Comparison of ENCODE assay signal across 28 cellular contexts in genomic region chr7:85175217-85175616, GRCh38. TPM values are rescaled to one million over a fixed set of nuclear protein-coding genes. Genes with fewer than 3 reads are reported as not detected.
DNase-seq lines count a peak whose midpoint lies in the region; ATAC-seq and TF ChIP-seq lines count a peak whose summit lies in the region.
"Had no signal": no experiment of that assay in that cellular context is flagged by ENCODE, and none has a peak within 500 bp of the region (broad histone marks: within the 10 kb centered on the region; RNA-seq: fewer than 3 reads in every experiment).

No MANE protein-coding gene starts in this region.

- no TSS peak for BruUV-seq in mammary epithelial cell (replicated peaks; lab: Mats Ljungman, UMichigan)
- BruUV-seq in MCF 10A (replicated peaks; lab: Mats Ljungman, UMichigan), result no TSS peak

- dilution Hi-C loops in mammary epithelial cell (cut with HindIII; ENCODE audit: low sequenced_read_pairs), result no loop called here

- no peaks in the 10 kb centered on the region for H3K79me2 ChIP-seq in mammary epithelial cell (ENCODE audit: insufficient read depth, low read length)

- H3K9me3 Mint-ChIP-seq in MCF 10A (ENCODE audit: unreplicated experiment), result peaks cover 8% of the 10 kb centered on the region

- no peak overlapping the region for H3K4me3 Mint-ChIP-seq in MCF 10A (ENCODE audit: unreplicated experiment)
- H3K4me3 Mint-ChIP-seq: CD4-positive, CD25-positive, alpha-beta regulatory T cell had no signal

- H3K4me3 ChIP-seq in mammary epithelial cell (replicated peaks in 1 of 3; ENCODE audit: insufficient read depth in 1 of 3, low read depth in 2 of 3, low read length in 3 of 3), result no peak overlapping the region
- no peak overlapping the region for H3K4me3 ChIP-seq in fibroblast of pulmonary artery (replicated peaks; ENCODE audit: low read depth, low read length)
- H3K4me3 ChIP-seq: GM12878 had no signal

- H3K9me3 ChIP-seq in mammary epithelial cell (replicated peaks; ENCODE audit: insufficient read depth, low read length), result peaks cover 10% of the 10 kb centered on the region
- H3K9me3 ChIP-seq: BE2C had no signal

- no peaks in the 10 kb centered on the region for H3K27me3 ChIP-seq in mammary epithelial cell (ENCODE audit: insufficient read depth, low read length)
- H3K27me3 ChIP-seq: BE2C had no signal

- H3K27ac Mint-ChIP-seq in MCF 10A (ENCODE audit: low read depth, unreplicated experiment), result no peak overlapping the region
- H3K27ac Mint-ChIP-seq: CD4-positive, CD25-positive, alpha-beta regulatory T cell had no signal

- no peak overlapping the region for H3K9ac ChIP-seq in mammary epithelial cell (ENCODE audit: insufficient read depth, low read length)

- H4K20me1 ChIP-seq in mammary epithelial cell (ENCODE audit: insufficient read depth, low read length), result no peaks in the 10 kb centered on the region

- no peak overlapping the region for H3K27ac ChIP-seq in mammary epithelial cell (ENCODE audit: insufficient read depth, low read depth, low read length)
- H3K27ac ChIP-seq: 22Rv1, RWPE1 had no signal

- POLR2A ChIA-PET in MCF 10A (lab: Yijun Ruan, JAX) (no interaction called here), HEK293T (lab: Yijun Ruan, JAX) (no interaction called here)

- H3K4me2 ChIP-seq in mammary epithelial cell (ENCODE audit: insufficient read depth, low read depth, low read length), result no peak overlapping the region

- in situ Hi-C loops in mammary epithelial cell (cut with MboI; ENCODE audit: low sequenced_read_pairs in 2 of 2), result no loop called here

- DNase-seq in mammary epithelial cell, result no peak
- DNase-seq in MCF 10A (ENCODE audit: unreplicated experiment), result no peak
- peak; percentile 58 for DNase-seq in astrocyte of the hippocampus (ENCODE audit: low read depth, low spot score)
- peak; percentile 27 for DNase-seq in fibroblast of pulmonary artery (ENCODE audit: low read depth)
- DNase-seq in OCI-M2 (lab: John Stamatoyannopoulos, UW; ENCODE audit: unreplicated experiment), result no peak
- no peak for DNase-seq in HEK293T (ENCODE audit: extremely low spot score)
- no peak for DNase-seq in DMS53 (lab: John Stamatoyannopoulos, UW)
- DNase-seq: BE2C; CD4-positive, CD25-positive, alpha-beta regulatory T cell; COR-L47; DMS 273 treated with DMSO at 0.1 percent for 48 hours; GDM1; GOT3; KG1; MV-4-11; NCI-H1417 treated with DMSO at 0.1 percent for 48 hours; NCI-H187 treated with DMSO at 0.1 percent for 48 hours; NCI-H2227 treated with DMSO at 0.1 percent for 48 hours; NCI-H510A treated with DMSO at 0.1 percent for 48 hours; NCI-H774; PC-3; SIG-M5 had no signal

- peak overlapping the region; percentile 74 for H2AFZ ChIP-seq in mammary epithelial cell (ENCODE audit: low read depth, low read length)

- H3K27me3 Mint-ChIP-seq in MCF 10A (ENCODE audit: insufficient read depth, unreplicated experiment), result peaks cover 38% of the 10 kb centered on the region
- H3K27me3 Mint-ChIP-seq: CD4-positive, CD25-positive, alpha-beta regulatory T cell had no signal

- WGBS in mammary epithelial cell (ENCODE audit: low coverage, missing lambda C conversion rate), result 29% methylated on average over 3 of the region's 3 CpGs

- no peaks in the 10 kb centered on the region for H3K36me3 Mint-ChIP-seq in MCF 10A (ENCODE audit: insufficient read depth, unreplicated experiment)
- H3K36me3 Mint-ChIP-seq: CD4-positive, CD25-positive, alpha-beta regulatory T cell had no signal

- H3K4me1 Mint-ChIP-seq in MCF 10A (ENCODE audit: insufficient read depth, unreplicated experiment), result no peaks in the 10 kb centered on the region
- H3K4me1 Mint-ChIP-seq: CD4-positive, CD25-positive, alpha-beta regulatory T cell had no signal

- TF ChIP-seq CTCF in mammary epithelial cell (conservative IDR thresholded peaks at IDR 0.05 in 1 of 2, IDR thresholded peaks at IDR 0.05 in 1 of 2; ENCODE audit: extremely low read depth in 1 of 2, insufficient read depth in 1 of 2, low read depth in 1 of 2, low read length in 2 of 2), result no peak
- TF ChIP-seq CTCF in MCF 10A (IDR thresholded peaks at IDR 0.05; ENCODE audit: unreplicated experiment), result no peak
- no peak for TF ChIP-seq CTCF in fibroblast of pulmonary artery (IDR thresholded peaks at IDR 0.05; ENCODE audit: low read length, missing control alignments)

- H3K4me1 ChIP-seq in mammary epithelial cell (ENCODE audit: insufficient read depth, low read length), result peaks cover 6% of the 10 kb centered on the region
- H3K4me1 ChIP-seq: BE2C had no signal

- CTCF ChIA-PET in mammary epithelial cell (lab: Charles Lee; ENCODE audit: low non-redundant PET), result no interaction called here
- CTCF ChIA-PET in MCF 10A (lab: Yijun Ruan, JAX), result no interaction called here
- CTCF ChIA-PET in HEK293T (lab: Yijun Ruan, JAX), result no interaction called here

- no peaks in the 10 kb centered on the region for H3K36me3 ChIP-seq in mammary epithelial cell (ENCODE audit: insufficient read depth, low read length)
- H3K36me3 ChIP-seq: BE2C had no signal

- intact Hi-C loops in mammary epithelial cell (cut with micrococcal nuclease), result no loop called here
- intact Hi-C loops in MCF 10A (cut with micrococcal nuclease), result no loop called here

- no peak for ATAC-seq in GM21381 (IDR thresholded peaks at IDR 0.05; ENCODE audit: unreplicated experiment)
- ATAC-seq: GM12878, HCT116, HepG2 had no signal

TF ChIP-seq in HEK293T, 16 proteins besides CTCF, POLR2A, EP300 and RAD21:
- TF ChIP-seq FOXK2 (IDR thresholded peaks at IDR 0.05) (no peak), ARNT (IDR thresholded peaks at IDR 0.05) (no peak), BHLHE40 (IDR thresholded peaks at IDR 0.05; ENCODE audit: borderline replicate concordance) (no peak)

RNA-seq across cellular contexts. Expression of gene SEMA3D, which starts 11.6 kb away (rescaled TPM):
- total RNA-seq in mammary epithelial cell (1 to 10 TPM; 3.5 to 9.5 TPM), MCF 10A (2022) (not detected in 2 replicates)
- 5.8 TPM for polyA plus RNA-seq in mammary epithelial cell
- 4.8 TPM for polyA minus RNA-seq in mammary epithelial cell
- total RNA-seq: CD4-positive, CD25-positive, alpha-beta regulatory T cell; GM12878 had no signal
- polyA plus RNA-seq: CD4-positive, CD25-positive, alpha-beta regulatory T cell; HepG2 had no signal

Comparison
In these comparisons a context has a peak if more than half of its experiments do, and no peak if none do; other contexts are left out.
1. DNase-seq: peak in astrocyte of the hippocampus (single experiment) and fibroblast of pulmonary artery (single experiment); none in mammary epithelial cell (single experiment), MCF 10A (single experiment), OCI-M2 (single experiment), HEK293T (single experiment) and DMS53 (single experiment).